ENCODE assay signal across 28 cellular contexts in the genomic region with DNA sequence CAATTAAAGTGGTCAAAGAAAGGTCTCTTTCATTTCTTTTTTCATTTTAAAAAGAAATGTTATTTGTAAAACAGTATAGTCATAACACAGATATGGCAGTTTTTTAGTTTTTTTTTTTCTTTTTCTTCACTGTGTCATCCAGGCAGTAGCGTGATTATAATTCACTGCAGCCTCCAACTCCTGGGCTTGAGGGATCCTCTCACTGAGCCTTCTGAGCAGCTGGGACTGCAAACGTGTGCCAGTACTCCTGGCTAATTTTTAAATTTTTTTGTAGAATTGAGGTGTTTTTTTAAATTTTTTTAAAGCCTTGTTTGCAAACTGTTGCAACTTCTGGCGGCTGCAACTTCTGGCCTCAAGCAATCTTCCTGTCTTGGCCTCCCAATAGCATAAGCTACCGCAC.
"Had no signal": no experiment of that assay in that cellular context is flagged by ENCODE, and none has a peak within 500 bp of the region (broad histone marks: within the 10 kb centered on the region; RNA-seq: fewer than 3 reads in every experiment).

No MANE protein-coding gene starts in this region.

- H3K4me3 Mint-ChIP-seq: dendritic cell treated with granulocyte-macrophage colony-stimulating factor and Interleukin-4, amounts not matched to agents 40 ng/mL and 50 ng/mL, for 4 days; effector memory CD8-positive, alpha-beta T cell; endodermal cell; immature natural killer cell; mesothelial cell of epicardium; naive B cell had no signal

- H3K27ac Mint-ChIP-seq: dendritic cell treated with granulocyte-macrophage colony-stimulating factor and Interleukin-4, amounts not matched to agents 40 ng/mL and 50 ng/mL, for 4 days; effector memory CD8-positive, alpha-beta T cell; endodermal cell; immature natural killer cell; mesothelial cell of epicardium; naive B cell had no signal

- DNase-seq: colonic mucosa; cortex of kidney; effector CD8-positive, alpha-beta T cell; effector memory CD8-positive, alpha-beta T cell; endodermal cell; erythroblast; esophagus squamous epithelium; foreskin keratinocyte; heart left ventricle; hypothalamus; immature natural killer cell; islet precursor cell; kidney; kidney glomerular epithelial cell; left colon; left ventricle myocardium inferior; lower lobe of right lung; mesenchymal stem cell; mucosa of descending colon; naive B cell had no signal

- H3K4me1 Mint-ChIP-seq: endodermal cell, immature natural killer cell, naive B cell had no signal

- FAIRE-seq: endometrium, kidney had no signal

- H3K4me3 ChIP-seq: colonic mucosa, esophagus squamous epithelium, gastroesophageal sphincter, heart left ventricle, hepatocyte, left ventricle myocardium inferior, lower lobe of right lung, mucosa of descending colon had no signal

- H3K27me3 Mint-ChIP-seq: dendritic cell treated with granulocyte-macrophage colony-stimulating factor and Interleukin-4, amounts not matched to agents 40 ng/mL and 50 ng/mL, for 4 days; effector memory CD8-positive, alpha-beta T cell; naive B cell had no signal

- H3K27ac ChIP-seq: colonic mucosa, epithelial cell of prostate, esophagus squamous epithelium, foreskin keratinocyte, gastroesophageal sphincter, heart left ventricle, hepatocyte, left ventricle myocardium inferior, lower lobe of right lung had no signal

- H3K9me3 ChIP-seq: colonic mucosa, esophagus squamous epithelium, gastroesophageal sphincter, heart left ventricle, left ventricle myocardium inferior, lower lobe of right lung, mucosa of descending colon had no signal

- H3K4me1 ChIP-seq: colonic mucosa, foreskin keratinocyte, gastroesophageal sphincter, heart left ventricle, left ventricle myocardium inferior, lower lobe of right lung had no signal

- H3K36me3 ChIP-seq: colonic mucosa, esophagus squamous epithelium, gastroesophageal sphincter, heart left ventricle, left ventricle myocardium inferior, lower lobe of right lung had no signal

- ATAC-seq: effector memory CD8-positive, alpha-beta T cell; esophagus mucosa; foreskin keratinocyte; gastroesophageal sphincter; heart left ventricle; left colon; left lobe of liver; lower lobe of right lung; mucosa of descending colon had no signal

- H3K9me3 Mint-ChIP-seq: dendritic cell treated with granulocyte-macrophage colony-stimulating factor and Interleukin-4, amounts not matched to agents 40 ng/mL and 50 ng/mL, for 4 days; effector memory CD8-positive, alpha-beta T cell; endodermal cell; immature natural killer cell; mesothelial cell of epicardium; naive B cell had no signal
